In genomic region chr5:111699324-111699723, GRCh38 we compare ENCODE assay signal across 13 cellular contexts. TPM values are rescaled to one million over a fixed set of nuclear protein-coding genes. Genes with fewer than 3 reads are reported as not detected.
DNase-seq lines count a peak whose midpoint lies in the region; ATAC-seq and TF ChIP-seq lines count a peak whose summit lies in the region.
"Had no signal": no experiment of that assay in that cellular context is flagged by ENCODE, and none has a peak within 500 bp of the region (broad histone marks: within the 10 kb centered on the region; RNA-seq: fewer than 3 reads in every experiment).

No MANE protein-coding gene starts in this region.

- H3K4me3 Mint-ChIP-seq in neural progenitor cell, result no peak overlapping the region
- H3K4me3 Mint-ChIP-seq in activated T-cell treated with anti-CD3 and anti-CD28 coated beads, Interleukin-2, amount 50 U/mL, for 4 hours, result no peak overlapping the region
- H3K4me3 Mint-ChIP-seq: CD14-positive monocyte, H9 had no signal

- H3K27ac Mint-ChIP-seq in neural progenitor cell, result peak overlapping the region; percentile 20
- H3K27ac Mint-ChIP-seq: H9 had no signal

- H2AFZ ChIP-seq in PC-3 (ENCODE audit: low read length), result no peak overlapping the region
- no peak overlapping the region for H2AFZ ChIP-seq in neural progenitor cell (replicated peaks)

- TF ChIP-seq CTCF in PC-3 (conservative IDR thresholded peaks at IDR 0.05; ENCODE audit: low read depth, low read length), result no peak
- TF ChIP-seq CTCF in neural progenitor cell (IDR thresholded peaks at IDR 0.05), result no peak

- H3K4me1 ChIP-seq in PC-3 (ENCODE audit: insufficient read depth, low read length) (peaks cover 27% of the 10 kb centered on the region), neural progenitor cell (no peaks in the 10 kb centered on the region)

- BruUV-seq in PC-3 (replicated peaks; lab: Mats Ljungman, UMichigan), result no TSS peak

- intact Hi-C loops in PC-3 (cut with micrococcal nuclease), result no loop called here

- POLR2A ChIA-PET in PC-3 (lab: Charles Lee; ENCODE audit: unreplicated experiment), result no interaction called here

- DNase-seq in DMS79 treated with DMSO at 0.1 percent for 48 hours (lab: John Stamatoyannopoulos, UW), result peak; percentile 81
- no peak for DNase-seq in PC-3
- DNase-seq in neural progenitor cell (ENCODE audit: low spot score), result no peak
- DNase-seq in dedifferentiated amniotic fluid mesenchymal stem cell (ENCODE audit: extremely low spot score), result no peak
- no peak for DNase-seq in activated T-cell treated with anti-CD3 and anti-CD28 coated beads, Interleukin-2, amount 50 U/mL, for 4 hours
- DNase-seq: ACHN, AML-193, H9, NCI-H526 treated with DMSO at 0.1 percent for 48 hours had no signal

- peaks cover 13% of the 10 kb centered on the region for H3K4me1 Mint-ChIP-seq in neural progenitor cell
- H3K4me1 Mint-ChIP-seq in activated T-cell treated with anti-CD3 and anti-CD28 coated beads, Interleukin-2, amount 50 U/mL, for 4 hours (ENCODE audit: low read depth), result peaks cover 3% of the 10 kb centered on the region

- H3K9me3 ChIP-seq in PC-3 (ENCODE audit: low read length), result no peaks in the 10 kb centered on the region
- H3K9me3 ChIP-seq in neural progenitor cell (ENCODE audit: low read depth), result no peaks in the 10 kb centered on the region

- ATAC-seq in PC-3 (no peak), esophagus mucosa (peak; percentile 60), HG03354 (IDR thresholded peaks at IDR 0.05; ENCODE audit: poor library complexity, severe bottlenecking, unreplicated experiment) (no peak)
- no peak for ATAC-seq in activated T-cell treated with anti-CD3 and anti-CD28 coated beads, Interleukin-2, amount 50 U/mL, for 4 hours

- no peaks in the 10 kb centered on the region for H4K20me1 ChIP-seq in PC-3 (ENCODE audit: low read length)
- H4K20me1 ChIP-seq in neural progenitor cell (ENCODE audit: low read depth), result no peaks in the 10 kb centered on the region

- H3K36me3 Mint-ChIP-seq in neural progenitor cell, result no peaks in the 10 kb centered on the region
- no peaks in the 10 kb centered on the region for H3K36me3 Mint-ChIP-seq in activated T-cell treated with anti-CD3 and anti-CD28 coated beads, Interleukin-2, amount 50 U/mL, for 4 hours (ENCODE audit: insufficient read depth)
- H3K36me3 Mint-ChIP-seq: CD14-positive monocyte had no signal

- H3K4me2 ChIP-seq in PC-3 (ENCODE audit: low read length) (peak overlapping the region; percentile 27), neural progenitor cell (no peak overlapping the region)
- H3K4me2 ChIP-seq: KMS-11 had no signal

- no peak overlapping the region for H3K4me3 ChIP-seq in PC-3 (ENCODE audit: low read length)
- H3K4me3 ChIP-seq in neural progenitor cell, result no peak overlapping the region

- H3K79me2 ChIP-seq in PC-3 (ENCODE audit: low read length), result no peaks in the 10 kb centered on the region
- H3K79me2 ChIP-seq in neural progenitor cell (ENCODE audit: low read depth), result no peaks in the 10 kb centered on the region

- H3K36me3 ChIP-seq in PC-3 (ENCODE audit: low read depth, low read length), result no peaks in the 10 kb centered on the region
- no peaks in the 10 kb centered on the region for H3K36me3 ChIP-seq in neural progenitor cell

- no peaks in the 10 kb centered on the region for H3K27me3 Mint-ChIP-seq in neural progenitor cell (ENCODE audit: insufficient read depth, low read depth)
- H3K27me3 Mint-ChIP-seq in activated T-cell treated with anti-CD3 and anti-CD28 coated beads, Interleukin-2, amount 50 U/mL, for 4 hours (ENCODE audit: low read depth), result peaks cover 8% of the 10 kb centered on the region

- H3K9ac ChIP-seq in PC-3 (ENCODE audit: low read length) (0 out of 2 replicates have a peak overlapping the region, but pooled peaks have one; percentile 1), neural progenitor cell (no peak overlapping the region)
- H3K9ac ChIP-seq: KMS-11 had no signal

- H3F3A ChIP-seq in PC-3 (ENCODE audit: low read length, unreplicated experiment), result no peaks in the 10 kb centered on the region
- H3F3A ChIP-seq in neural progenitor cell (ENCODE audit: low read depth), result no peaks in the 10 kb centered on the region

- H3K9me2 ChIP-seq in PC-3 (replicated peaks; ENCODE audit: low read length), result no peaks in the 10 kb centered on the region

- H3K9me3 Mint-ChIP-seq in neural progenitor cell, result no peaks in the 10 kb centered on the region
- no peaks in the 10 kb centered on the region for H3K9me3 Mint-ChIP-seq in activated T-cell treated with anti-CD3 and anti-CD28 coated beads, Interleukin-2, amount 50 U/mL, for 4 hours
- H3K9me3 Mint-ChIP-seq: H9 had no signal

- CTCF ChIA-PET in PC-3 (lab: Charles Lee), result interaction anchor here (0.8 kb wide), 1 partner anchor 148 kb away, joined by 3 read pairs; no protein-coding TSS in a partner anchor

- peak overlapping the region; percentile 80 for H3K27ac ChIP-seq in PC-3 (ENCODE audit: low read length)
- H3K27ac ChIP-seq in neural progenitor cell, result no peak overlapping the region
- H3K27ac ChIP-seq: KMS-11 had no signal

- no peaks in the 10 kb centered on the region for H3K27me3 ChIP-seq in PC-3 (ENCODE audit: low read length)
- H3K27me3 ChIP-seq in neural progenitor cell, result no peaks in the 10 kb centered on the region

RNA-seq across cellular contexts. Expression of gene NREP, which starts 57.7 kb away (rescaled TPM):
- total RNA-seq in PC-3 (2014; rRNA removed), result 22.6 and 27.5 TPM in 2 replicates
- total RNA-seq in esophagus mucosa, result 18.3 TPM
- 426 and 465 TPM in 2 replicates for total RNA-seq in neural progenitor cell (ENCODE audit: low replicate concordance)
- total RNA-seq in activated T-cell treated with anti-CD3 and anti-CD28 coated beads, Interleukin-2, amount 50 U/mL, for 4 hours, result 10 to 100 TPM in 1 of 3 donors, 1 to 10 TPM in 2; 5.4 to 16.0 (median 10.0) TPM

Comparison
In these comparisons a context has a peak if more than half of its experiments do, and no peak if none do; other contexts are left out.
1. RNA of gene NREP, which starts 57.7 kb away (total RNA-seq): 426 to 465 TPM in neural progenitor cell; 22.6 to 27.5 TPM in PC-3, 18.3 TPM in esophagus mucosa (single experiment) and 5.4 to 16.0 TPM in activated T-cell treated with anti-CD3 and anti-CD28 coated beads, Interleukin-2, amount 50 U/mL, for 4 hours; every median in the first group is over 10 times any median in the second.